20 cellular contexts compared by ENCODE assay signal in genomic region chr4:113820164-113820563, GRCh38.
"Had no signal": no experiment of that assay in that cellular context is flagged by ENCODE, and none has a peak within 500 bp of the region (broad histone marks: within the 10 kb centered on the region; RNA-seq: fewer than 3 reads in every experiment).

No MANE protein-coding gene starts in this region.

- H3K27ac Mint-ChIP-seq: memory B cell; naive B cell; stimulated activated naive CD8-positive, alpha-beta T cell treated with anti-CD3 and anti-CD28 coated beads, Interleukin-15, amount 100 ng/mL, for 72 hours had no signal

- H3K36me3 ChIP-seq: neutrophil, prostate gland, right atrium auricular region, thyroid gland, vagina had no signal

- H3K4me3 Mint-ChIP-seq: memory B cell; naive B cell; natural killer cell treated with Interleukin-12 subunit alpha and Interleukin-12 subunit beta and Interleukin-15 and Interleukin-18, amount 100 ng/mL, for 72 hours; neural crest cell; stimulated activated naive CD8-positive, alpha-beta T cell treated with anti-CD3 and anti-CD28 coated beads, Interleukin-15, amount 100 ng/mL, for 72 hours had no signal

- H3K9me3 Mint-ChIP-seq: memory B cell had no signal

- DNase-seq: dorsolateral prefrontal cortex; effector CD4-positive, alpha-beta T cell; naive B cell; stimulated activated CD4-positive, alpha-beta T cell treated with anti-CD3 and anti-CD28 coated beads, Interleukin-15, amount 100 ng/mL, for 24 hours; stimulated activated CD4-positive, alpha-beta T cell treated with anti-CD3 and anti-CD28 coated beads, Interleukin-2, amount 100 ng/mL, for 48 hours; stimulated activated CD8-positive, alpha-beta memory T cell treated with anti-CD3 and anti-CD28 coated beads, Interleukin-4, amount 100 ng/mL, for 48 hours; stimulated activated naive CD4-positive, alpha-beta T cell; stimulated activated naive CD8-positive, alpha-beta T cell treated with anti-CD3 and anti-CD28 coated beads, Interleukin-15, amount 100 ng/mL, for 72 hours; thyroid gland; trophoblast cell had no signal

- H3K4me1 ChIP-seq: prostate gland, thyroid gland, vagina had no signal

- H3K4me3 ChIP-seq: dorsolateral prefrontal cortex, lung, prostate gland, right atrium auricular region, thyroid gland, vagina had no signal

- H3K27me3 ChIP-seq: neutrophil, right atrium auricular region, thyroid gland, vagina had no signal

- H3K27me3 Mint-ChIP-seq: memory B cell; stimulated activated naive CD8-positive, alpha-beta T cell treated with anti-CD3 and anti-CD28 coated beads, Interleukin-15, amount 100 ng/mL, for 72 hours had no signal

- H3K9me3 ChIP-seq: neutrophil, prostate gland, right atrium auricular region, thyroid gland, vagina had no signal

- H3K27ac ChIP-seq: dorsolateral prefrontal cortex, neutrophil, prostate gland, right atrium auricular region, thyroid gland, vagina had no signal

- ATAC-seq: left lobe of liver; natural killer cell treated with Interleukin-12 subunit alpha and Interleukin-12 subunit beta and Interleukin-15 and Interleukin-18, amount 100 ng/mL, for 72 hours; sciatic nerve; stimulated activated naive CD8-positive, alpha-beta T cell treated with anti-CD3 and anti-CD28 coated beads, Interleukin-15, amount 100 ng/mL, for 72 hours had no signal

- H3K36me3 Mint-ChIP-seq: memory B cell; natural killer cell treated with Interleukin-12 subunit alpha and Interleukin-12 subunit beta and Interleukin-15 and Interleukin-18, amount 100 ng/mL, for 72 hours had no signal
